27 cellular contexts compared by ENCODE assay signal in the genomic region with DNA sequence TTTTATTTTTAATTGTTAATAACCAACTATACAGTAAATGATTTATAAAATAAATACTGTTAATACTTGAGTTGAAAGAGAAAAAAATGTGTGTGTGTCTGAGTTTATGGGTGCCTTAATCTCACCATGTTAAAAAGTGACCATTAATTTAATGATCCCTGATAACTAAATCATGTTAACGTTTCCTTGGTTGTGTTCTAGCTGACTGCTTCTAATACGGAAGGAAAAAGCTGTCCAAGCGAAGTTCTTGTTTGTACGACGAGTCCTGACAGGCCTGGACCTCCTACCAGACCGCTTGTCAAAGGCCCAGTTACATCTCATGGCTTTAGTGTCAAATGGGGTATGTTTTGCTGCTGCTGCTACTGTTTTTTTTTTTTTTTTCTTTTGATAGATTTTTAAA.
DNase-seq lines count a peak whose midpoint lies in the region; ATAC-seq, FAIRE-seq and TF ChIP-seq lines count a peak whose summit lies in the region.
"Had no signal": no experiment of that assay in that cellular context is flagged by ENCODE, and none has a peak within 500 bp of the region (broad histone marks: within the 10 kb centered on the region; RNA-seq: fewer than 3 reads in every experiment).

No MANE protein-coding gene starts in this region.

- H3K27me3 Mint-ChIP-seq in nephron progenitor cell (ENCODE audit: low read depth, poor library complexity) = no peaks in the 10 kb centered on the region
- H3K27me3 Mint-ChIP-seq: activated CD4-positive, alpha-beta T cell treated with anti-CD3 and anti-CD28 coated beads for 36 hours had no signal

- TF ChIP-seq RAD21 in HepG2 (CRISPR knock-in tag; IDR thresholded peaks at IDR 0.05) = no peak

- DNase-seq in HepG2 (ENCODE audit: low spot score) (no peak), right lobe of liver (no peak), NCI-H69 (lab: John Stamatoyannopoulos, UW) (peak; percentile 68), smooth muscle cell (lab: John Stamatoyannopoulos, UW; ENCODE audit: unreplicated experiment) (no peak), urothelium cell line (ENCODE audit: low spot score) (no peak), left colon (no peak), nephron progenitor cell (no peak)
- DNase-seq: activated CD4-positive, alpha-beta T cell treated with anti-CD3 and anti-CD28 coated beads for 36 hours; activated T-cell treated with anti-CD3 and anti-CD28 coated beads, Interleukin-2, amount 50 U/mL, for 4 hours; effector CD8-positive, alpha-beta T cell; gastrocnemius medialis; hippocampal formation; immature natural killer cell; IMR-90; mucosa of descending colon; NCI-H226; stimulated activated CD8-positive, alpha-beta memory T cell treated with anti-CD3 and anti-CD28 coated beads, Interleukin-4, amount 100 ng/mL, for 48 hours; stomach; T-helper 1 cell had no signal

- FAIRE-seq in HepG2 (lab: Jason Lieb, UNC) (no peak), urothelium cell line (lab: Jason Lieb, UNC) (no peak)
- FAIRE-seq: colon, GM19239 had no signal

- in situ Hi-C loops in HepG2 (cut with HindIII; ENCODE audit: extremely low pct_ligation_motif_present, low pct_unique_long_range_greater_than_20kb) = no loop called here

- H3K9me3 ChIP-seq in HepG2 (ENCODE audit: low read length) (no peaks in the 10 kb centered on the region), right lobe of liver (no peaks in the 10 kb centered on the region), smooth muscle cell (replicated peaks; ENCODE audit: low read depth) (no peaks in the 10 kb centered on the region)
- H3K9me3 ChIP-seq: BLaER1 treated with 17β-estradiol and CSF1 and Interleukin-3, amounts not matched to agents 10 nM and 100 nM; gastrocnemius medialis; mucosa of descending colon; stomach; tibial nerve had no signal

- H3K79me2 ChIP-seq in HepG2 (ENCODE audit: insufficient read depth, low read length) (peaks cover 2% of the 10 kb centered on the region), smooth muscle cell (ENCODE audit: low read depth) (peaks cover 41% of the 10 kb centered on the region)

- 96% methylated on average over 6 of the region's 6 CpGs for WGBS in HepG2 (ENCODE audit: low lambda C conversion rate)
- WGBS in right lobe of liver (ENCODE audit: insufficient coverage, low coverage, low lambda C conversion rate, missing lambda C conversion rate) = 69% methylated on average over 6 of the region's 6 CpGs
- WGBS in smooth muscle cell (ENCODE audit: low lambda C conversion rate) = 75% methylated on average over 6 of the region's 6 CpGs

- POLR2A ChIA-PET in HepG2 (lab: Yijun Ruan, JAX) = no interaction called here

- CTCF ChIA-PET in HepG2 (lab: Yijun Ruan, JAX; ENCODE audit: low intra/inter-chr PET ratio, low total read pairs) = no interaction called here

- no peaks in the 10 kb centered on the region for H3K9me3 Mint-ChIP-seq in nephron progenitor cell
- H3K9me3 Mint-ChIP-seq: activated T-cell treated with anti-CD3 and anti-CD28 coated beads, Interleukin-2, amount 50 U/mL, for 4 hours; brain; immature natural killer cell; neural crest cell had no signal

- H4K20me1 ChIP-seq in HepG2 (ENCODE audit: insufficient read depth, low read length) = peaks cover 49% of the 10 kb centered on the region
- peaks cover 75% of the 10 kb centered on the region for H4K20me1 ChIP-seq in smooth muscle cell (ENCODE audit: low read depth)

- H3K4me2 ChIP-seq in HepG2 (ENCODE audit: low read depth, low read length) = no peak overlapping the region
- H3K4me2 ChIP-seq in smooth muscle cell = no peak overlapping the region
- H3K4me2 ChIP-seq: BLaER1 treated with 17β-estradiol and CSF1 and Interleukin-3, amounts not matched to agents 10 nM and 100 nM had no signal

- H3F3A ChIP-seq in smooth muscle cell (ENCODE audit: low read depth) = peaks cover 32% of the 10 kb centered on the region

- H3K4me1 ChIP-seq in HepG2 (ENCODE audit: insufficient read depth, low read length) (no peaks in the 10 kb centered on the region), right lobe of liver (peaks cover 0 to 4% (median 0%) of the 10 kb centered on the region in 4 donors), smooth muscle cell (ENCODE audit: low read depth) (no peaks in the 10 kb centered on the region)
- H3K4me1 ChIP-seq: BLaER1 treated with 17β-estradiol and CSF1 and Interleukin-3, amounts not matched to agents 10 nM and 100 nM; gastrocnemius medialis had no signal

- H3K4me1 Mint-ChIP-seq in nephron progenitor cell = no peaks in the 10 kb centered on the region

- no peak overlapping the region for H3K9ac ChIP-seq in HepG2 (ENCODE audit: insufficient read depth, low read depth, low read length)
- no peak overlapping the region for H3K9ac ChIP-seq in smooth muscle cell (ENCODE audit: low read depth)
- H3K9ac ChIP-seq: BLaER1 treated with 17β-estradiol and CSF1 and Interleukin-3, amounts not matched to agents 10 nM and 100 nM had no signal

- no peak overlapping the region for H3K27ac Mint-ChIP-seq in nephron progenitor cell
- H3K27ac Mint-ChIP-seq: activated CD4-positive, alpha-beta T cell treated with anti-CD3 and anti-CD28 coated beads for 36 hours; brain; immature natural killer cell had no signal

- no peak for TF ChIP-seq CTCF in HepG2 (CRISPR knock-in tag; IDR thresholded peaks at IDR 0.05)
- TF ChIP-seq CTCF in right lobe of liver (IDR thresholded peaks at IDR 0.05) = no peak
- no peak for TF ChIP-seq CTCF in smooth muscle cell (IDR thresholded peaks at IDR 0.05; ENCODE audit: borderline replicate concordance, insufficient read depth, poor library complexity, severe bottlenecking)
- TF ChIP-seq CTCF in nephron progenitor cell (IDR thresholded peaks at IDR 0.05) = no peak

- BruUV-seq in HepG2 (replicated peaks; lab: Mats Ljungman, UMichigan) = no TSS peak

- H3K27ac ChIP-seq in HepG2 (ENCODE audit: extremely low read length, insufficient read depth, low read length) = no peak overlapping the region
- no peak overlapping the region for H3K27ac ChIP-seq in right lobe of liver
- peak overlapping the region; percentile 29 for H3K27ac ChIP-seq in smooth muscle cell (ENCODE audit: low read depth)
- H3K27ac ChIP-seq: BLaER1 treated with 17β-estradiol and CSF1 and Interleukin-3, amounts not matched to agents 10 nM and 100 nM; gastrocnemius medialis; stomach; tibial nerve had no signal

- H2AFZ ChIP-seq in HepG2 (ENCODE audit: low read length) = no peak overlapping the region
- H2AFZ ChIP-seq in smooth muscle cell (ENCODE audit: low read depth) = no peak overlapping the region

- ATAC-seq in HepG2 = no peak
- ATAC-seq in right lobe of liver = no peak
- peak; percentile 50 for ATAC-seq in esophagus mucosa
- ATAC-seq in left colon = no peak
- ATAC-seq: activated CD4-positive, alpha-beta T cell treated with anti-CD3 and anti-CD28 coated beads for 36 hours; activated T-cell treated with anti-CD3 and anti-CD28 coated beads, Interleukin-2, amount 50 U/mL, for 4 hours; gastrocnemius medialis; HCT116; mucosa of descending colon had no signal

- TF ChIP-seq EP300 in HepG2 (IDR thresholded peaks at IDR 0.05; ENCODE audit: low read depth in 2 of 2, low read length in 2 of 2) (no peak), HepG2 (CRISPR knock-in tag; IDR thresholded peaks at IDR 0.05; ENCODE audit: borderline replicate concordance) (no peak)

- H3K27me3 ChIP-seq in HepG2 (ENCODE audit: control insufficient read depth in 1 of 2, insufficient read depth in 2 of 2, low read length in 2 of 2) (no peaks in the 10 kb centered on the region), right lobe of liver (no peaks in the 10 kb centered on the region), smooth muscle cell (ENCODE audit: low read depth) (no peaks in the 10 kb centered on the region)
- H3K27me3 ChIP-seq: BLaER1 treated with 17β-estradiol and CSF1 and Interleukin-3, amounts not matched to agents 10 nM and 100 nM; gastrocnemius medialis; stomach; tibial nerve had no signal

- intact Hi-C loops in HepG2 (cut with micrococcal nuclease; ENCODE audit: unreplicated experiment) = no loop called here
- intact Hi-C loops in right lobe of liver (cut with DNase I) = no loop called here
- intact Hi-C loops in left colon (cut with DNase I, micrococcal nuclease) = no loop called here

- peaks cover 35 to 76% of the 10 kb centered on the region in 2 experiments for H3K36me3 ChIP-seq in HepG2 (replicated peaks in 1 of 2; ENCODE audit: control insufficient read depth in 1 of 2, insufficient read depth in 2 of 2, low read length in 2 of 2)
- peaks cover 10 to 72% (median 38%) of the 10 kb centered on the region in 4 donors for H3K36me3 ChIP-seq in right lobe of liver
- H3K36me3 ChIP-seq in smooth muscle cell (ENCODE audit: low read depth) = peaks cover 10% of the 10 kb centered on the region

- no peak overlapping the region for H3K4me3 ChIP-seq in HepG2 (replicated peaks in 1 of 3; ENCODE audit: insufficient read depth in 1 of 3, low read depth in 2 of 3, low read length in 3 of 3)
- H3K4me3 ChIP-seq in right lobe of liver = no peak overlapping the region
- H3K4me3 ChIP-seq in smooth muscle cell = no peak overlapping the region
- H3K4me3 ChIP-seq: BLaER1 treated with 17β-estradiol and CSF1 and Interleukin-3, amounts not matched to agents 10 nM and 100 nM; gastrocnemius medialis; mucosa of descending colon; stomach; tibial nerve had no signal

- no peak overlapping the region for H3K4me3 Mint-ChIP-seq in nephron progenitor cell
- H3K4me3 Mint-ChIP-seq: activated CD4-positive, alpha-beta T cell treated with anti-CD3 and anti-CD28 coated beads for 36 hours; activated T-cell treated with anti-CD3 and anti-CD28 coated beads, Interleukin-2, amount 50 U/mL, for 4 hours; brain; immature natural killer cell; neural crest cell had no signal

- peaks cover 72% of the 10 kb centered on the region for H3K36me3 Mint-ChIP-seq in nephron progenitor cell (ENCODE audit: low read depth)

- TF ChIP-seq POLR2A in HepG2 (IDR thresholded peaks at IDR 0.05; ENCODE audit: insufficient read depth in 1 of 2, low read depth in 2 of 2, low read length in 2 of 2) (no peak), right lobe of liver (IDR thresholded peaks at IDR 0.05) (no peak)

TF ChIP-seq in HepG2, 621 proteins besides CTCF, POLR2A, EP300 and RAD21:
- TF ChIP-seq, protein P1, sequence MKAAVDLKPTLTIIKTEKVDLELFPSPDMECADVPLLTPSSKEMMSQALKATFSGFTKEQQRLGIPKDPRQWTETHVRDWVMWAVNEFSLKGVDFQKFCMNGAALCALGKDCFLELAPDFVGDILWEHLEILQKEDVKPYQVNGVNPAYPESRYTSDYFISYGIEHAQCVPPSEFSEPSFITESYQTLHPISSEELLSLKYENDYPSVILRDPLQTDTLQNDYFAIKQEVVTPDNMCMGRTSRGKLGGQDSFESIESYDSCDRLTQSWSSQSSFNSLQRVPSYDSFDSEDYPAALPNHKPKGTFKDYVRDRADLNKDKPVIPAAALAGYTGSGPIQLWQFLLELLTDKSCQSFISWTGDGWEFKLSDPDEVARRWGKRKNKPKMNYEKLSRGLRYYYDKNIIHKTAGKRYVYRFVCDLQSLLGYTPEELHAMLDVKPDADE (CRISPR knock-in tag; IDR thresholded peaks at IDR 0.05) = no peak
- TF ChIP-seq ZC3H4 (CRISPR knock-in tag; IDR thresholded peaks at IDR 0.05; ENCODE audit: borderline replicate concordance) (no peak), RBM22 (optimal IDR thresholded peaks at IDR 0.05; ENCODE audit: low read length) (peak; percentile 98), NFRKB (IDR thresholded peaks at IDR 0.05) (no peak), KDM4B (CRISPR knock-in tag; IDR thresholded peaks at IDR 0.05) (no peak)
